17 cellular contexts compared by ENCODE assay signal in the genomic region with DNA sequence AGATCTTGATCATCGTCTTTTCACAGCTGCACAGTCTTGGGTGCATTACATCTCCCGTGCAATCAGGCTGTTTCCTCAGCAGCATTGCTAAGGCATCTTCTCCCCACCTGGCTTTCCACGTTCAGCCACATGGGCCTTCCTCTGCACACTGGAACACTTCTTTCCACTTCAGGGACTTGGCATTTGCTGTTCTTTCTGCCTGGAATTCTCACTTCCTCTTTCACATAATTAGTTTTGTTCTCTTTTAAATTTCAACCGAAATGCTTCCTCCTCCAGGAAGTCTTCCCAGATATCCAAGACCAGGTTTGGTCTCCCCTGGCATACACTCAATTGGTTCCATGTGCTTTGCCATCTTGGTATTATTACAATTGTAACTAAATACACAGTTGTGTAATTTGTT.
"Had no signal": no experiment of that assay in that cellular context is flagged by ENCODE, and none has a peak within 500 bp of the region (broad histone marks: within the 10 kb centered on the region; RNA-seq: fewer than 3 reads in every experiment).

No MANE protein-coding gene starts in this region.

- ATAC-seq: activated naive CD8-positive, alpha-beta T cell treated with anti-CD3 and anti-CD28 coated beads, Interleukin-2, amount 50 U/mL, for 24 hours; activated T-cell treated with anti-CD3 and anti-CD28 coated beads, Interleukin-2, amount 50 U/mL, for 4 hours; gastroesophageal sphincter; left ventricle myocardium superior had no signal

- H3K36me3 Mint-ChIP-seq: activated CD4-positive, alpha-beta memory T cell treated with anti-CD3 and anti-CD28 coated beads for 36 hours had no signal

- H3K27ac ChIP-seq: cardiac muscle cell, colonic mucosa, gastroesophageal sphincter, sigmoid colon had no signal

- H3K27ac Mint-ChIP-seq: activated CD4-positive, alpha-beta memory T cell treated with anti-CD3 and anti-CD28 coated beads for 36 hours; activated naive CD8-positive, alpha-beta T cell treated with anti-CD3 and anti-CD28 coated beads, Interleukin-2, amount 50 U/mL, for 24 hours; stimulated activated naive CD8-positive, alpha-beta T cell treated with anti-CD3 and anti-CD28 coated beads, Interleukin-15, Interleukin-2, amounts not matched to agents 100 ng/mL and 50 ng/mL, for 24 hours had no signal

- H3K4me1 ChIP-seq: colonic mucosa, gastroesophageal sphincter, sigmoid colon had no signal

- H3K4me3 Mint-ChIP-seq: activated CD4-positive, alpha-beta memory T cell treated with anti-CD3 and anti-CD28 coated beads for 36 hours; activated naive CD8-positive, alpha-beta T cell treated with anti-CD3 and anti-CD28 coated beads, Interleukin-2, amount 50 U/mL, for 24 hours; activated T-cell treated with anti-CD3 and anti-CD28 coated beads, Interleukin-2, amount 50 U/mL, for 4 hours; neural crest cell; stimulated activated naive CD8-positive, alpha-beta T cell treated with anti-CD3 and anti-CD28 coated beads, Interleukin-15, Interleukin-2, amounts not matched to agents 100 ng/mL and 50 ng/mL, for 24 hours had no signal

- DNase-seq: activated CD4-positive, alpha-beta memory T cell treated with anti-CD3 and anti-CD28 coated beads for 36 hours; activated naive CD8-positive, alpha-beta T cell treated with anti-CD3 and anti-CD28 coated beads, Interleukin-2, amount 50 U/mL, for 24 hours; activated T-cell treated with anti-CD3 and anti-CD28 coated beads, Interleukin-2, amount 50 U/mL, for 4 hours; colonic mucosa; effector CD8-positive, alpha-beta T cell; left ventricle myocardium superior; mesendoderm; sigmoid colon; stimulated activated CD4-positive, alpha-beta T cell treated with anti-CD3 and anti-CD28 coated beads, Interleukin-2, amount 100 ng/mL, for 24 hours; T-helper 9 cell; testis had no signal

- H3K27me3 ChIP-seq: cardiac muscle cell, colonic mucosa, gastroesophageal sphincter, sigmoid colon, testis had no signal

- H3K36me3 ChIP-seq: cardiac muscle cell, colonic mucosa had no signal

- H3K9me3 ChIP-seq: colonic mucosa, gastroesophageal sphincter, sigmoid colon, testis had no signal

- H3K27me3 Mint-ChIP-seq: activated CD4-positive, alpha-beta memory T cell treated with anti-CD3 and anti-CD28 coated beads for 36 hours; activated naive CD8-positive, alpha-beta T cell treated with anti-CD3 and anti-CD28 coated beads, Interleukin-2, amount 50 U/mL, for 24 hours; stimulated activated naive CD8-positive, alpha-beta T cell treated with anti-CD3 and anti-CD28 coated beads, Interleukin-15, Interleukin-2, amounts not matched to agents 100 ng/mL and 50 ng/mL, for 24 hours had no signal

- FAIRE-seq: astrocyte, urothelium cell line had no signal

- H3K4me3 ChIP-seq: cardiac muscle cell, colonic mucosa, gastroesophageal sphincter, sigmoid colon, testis had no signal

- H3K9me3 Mint-ChIP-seq: activated CD4-positive, alpha-beta memory T cell treated with anti-CD3 and anti-CD28 coated beads for 36 hours; activated naive CD8-positive, alpha-beta T cell treated with anti-CD3 and anti-CD28 coated beads, Interleukin-2, amount 50 U/mL, for 24 hours; activated T-cell treated with anti-CD3 and anti-CD28 coated beads, Interleukin-2, amount 50 U/mL, for 4 hours; neural crest cell; stimulated activated naive CD8-positive, alpha-beta T cell treated with anti-CD3 and anti-CD28 coated beads, Interleukin-15, Interleukin-2, amounts not matched to agents 100 ng/mL and 50 ng/mL, for 24 hours had no signal
